Comparison of ENCODE assay signal across 1 cellular context in genomic region chr2:215420471-215420935, GRCh38.
TF ChIP-seq lines count a peak whose summit lies in the region.

No MANE protein-coding gene starts in this region.

TF ChIP-seq in HepG2, 621 proteins besides CTCF, POLR2A, EP300 and RAD21 (continued from another document and continues in another):
- TF ChIP-seq ETV5 (CRISPR knock-in tag; IDR thresholded peaks at IDR 0.05; ENCODE audit: borderline replicate concordance) = peak; percentile 73
- TF ChIP-seq ZNF891 (CRISPR knock-in tag; IDR thresholded peaks at IDR 0.05) = no peak
- TF ChIP-seq ZNF550 (CRISPR knock-in tag; IDR thresholded peaks at IDR 0.05; ENCODE audit: borderline replicate concordance) = no peak
- no peak for TF ChIP-seq ZSCAN22 (CRISPR knock-in tag; IDR thresholded peaks at IDR 0.05)
- TF ChIP-seq ATRX (CRISPR knock-in tag; IDR thresholded peaks at IDR 0.05; ENCODE audit: borderline replicate concordance) = no peak
- TF ChIP-seq HMGXB4 (CRISPR knock-in tag; IDR thresholded peaks at IDR 0.05; ENCODE audit: borderline replicate concordance in 1 of 2, low read depth in 1 of 2) = no peak
- no peak for TF ChIP-seq ZNF124 (CRISPR knock-in tag; IDR thresholded peaks at IDR 0.05)
- 0 out of 2 replicates have a peak, but pooled peaks have one; percentile 15 for TF ChIP-seq HNF1A (IDR thresholded peaks at IDR 0.05; ENCODE audit: low read depth)
- TF ChIP-seq HNF1A (CRISPR knock-in tag; IDR thresholded peaks at IDR 0.05; ENCODE audit: borderline replicate concordance) = no peak
- TF ChIP-seq ELF3 (CRISPR knock-in tag; IDR thresholded peaks at IDR 0.05) = peak; percentile 41; the same call in 1 of the 2 replicates
- peak; percentile 97 for TF ChIP-seq RBM22 (optimal IDR thresholded peaks at IDR 0.05; ENCODE audit: low read length)
- TF ChIP-seq SMARCE1 (IDR thresholded peaks at IDR 0.05; ENCODE audit: borderline replicate concordance) = no peak
- peak; percentile 45 for TF ChIP-seq ZNF574 (CRISPR knock-in tag; IDR thresholded peaks at IDR 0.05)
- TF ChIP-seq ERF (CRISPR knock-in tag; IDR thresholded peaks at IDR 0.05) = peak; percentile 82
- TF ChIP-seq KMT2A (CRISPR knock-in tag; IDR thresholded peaks at IDR 0.05) = peak; percentile 61; the same call in 1 of the 2 replicates
- TF ChIP-seq KDM3A (CRISPR knock-in tag; IDR thresholded peaks at IDR 0.05; ENCODE audit: low read depth) = peak; percentile 46; the same call in 1 of the 2 replicates
- no peak for TF ChIP-seq KLF12 (CRISPR knock-in tag; IDR thresholded peaks at IDR 0.05; ENCODE audit: borderline replicate concordance)
- TF ChIP-seq MED1 (CRISPR knock-in tag; IDR thresholded peaks at IDR 0.05) = peak; percentile 94
- no peak for TF ChIP-seq HIVEP1 (CRISPR knock-in tag; IDR thresholded peaks at IDR 0.05)
- no peak for TF ChIP-seq GFI1 (CRISPR knock-in tag; IDR thresholded peaks at IDR 0.05; ENCODE audit: borderline replicate concordance)
- TF ChIP-seq TOPORS (CRISPR knock-in tag; IDR thresholded peaks at IDR 0.05) = no peak
- 0 out of 2 replicates have a peak, but pooled peaks have one; percentile 32 for TF ChIP-seq SATB2 (CRISPR knock-in tag; IDR thresholded peaks at IDR 0.05)
- no peak for TF ChIP-seq ZNF883 (CRISPR knock-in tag; IDR thresholded peaks at IDR 0.05; ENCODE audit: not compliant biosample characterization)
- no peak for TF ChIP-seq MXD1 (CRISPR knock-in tag; IDR thresholded peaks at IDR 0.05)
- TF ChIP-seq ZNF274 (CRISPR knock-in tag; IDR thresholded peaks at IDR 0.05) = no peak
- TF ChIP-seq DNMT3B (CRISPR knock-in tag; conservative IDR thresholded peaks at IDR 0.05) = no peak
- TF ChIP-seq MAX (IDR thresholded peaks at IDR 0.05) = peak; percentile 95
- TF ChIP-seq GABPA (IDR thresholded peaks at IDR 0.05; ENCODE audit: low read depth, low read length) = no peak
- no peak; the same call in 1 of the 2 replicates for TF ChIP-seq GABPA (CRISPR knock-in tag; IDR thresholded peaks at IDR 0.05; ENCODE audit: low read depth)
- TF ChIP-seq ZMYM3 (CRISPR knock-in tag; IDR thresholded peaks at IDR 0.05) = no peak; the same call in 1 of the 2 replicates
- peak; percentile 93 for TF ChIP-seq HOXA3 (CRISPR knock-in tag; IDR thresholded peaks at IDR 0.05)
- no peak for TF ChIP-seq NFYB (CRISPR knock-in tag; IDR thresholded peaks at IDR 0.05)
- no peak for TF ChIP-seq THAP9 (CRISPR knock-in tag; IDR thresholded peaks at IDR 0.05; ENCODE audit: borderline replicate concordance)
- TF ChIP-seq SSRP1 (CRISPR knock-in tag; IDR thresholded peaks at IDR 0.05) = no peak
- TF ChIP-seq IKZF1 (IDR thresholded peaks at IDR 0.05) = no peak
- TF ChIP-seq TEAD3 (CRISPR knock-in tag; optimal IDR thresholded peaks at IDR 0.05; ENCODE audit: borderline replicate concordance) = peak; percentile 97
- no peak for TF ChIP-seq TAF1 (CRISPR knock-in tag; IDR thresholded peaks at IDR 0.05)
- no peak for TF ChIP-seq ATAD3A (CRISPR knock-in tag; IDR thresholded peaks at IDR 0.05)
- peak; percentile 76 for TF ChIP-seq NR2F6 (IDR thresholded peaks at IDR 0.05)
- peak; percentile 84 for TF ChIP-seq NR2F6 (CRISPR knock-in tag; IDR thresholded peaks at IDR 0.05)
- TF ChIP-seq ETV6 (CRISPR knock-in tag; conservative IDR thresholded peaks at IDR 0.05) = no peak
- no peak for TF ChIP-seq ZNF276 (CRISPR knock-in tag; IDR thresholded peaks at IDR 0.05; ENCODE audit: low read depth)
- TF ChIP-seq U2AF1 (optimal IDR thresholded peaks at IDR 0.05; ENCODE audit: low read depth, low read length) = no peak
- TF ChIP-seq ZNF878 (CRISPR knock-in tag; IDR thresholded peaks at IDR 0.05) = peak; percentile 94
- peak; percentile 54; the same call in 1 of the 2 replicates for TF ChIP-seq DRAP1 (CRISPR knock-in tag; IDR thresholded peaks at IDR 0.05)
- TF ChIP-seq ZNF775 (CRISPR knock-in tag; IDR thresholded peaks at IDR 0.05; ENCODE audit: borderline replicate concordance) = no peak; the same call in 1 of the 2 replicates
- TF ChIP-seq MYC (CRISPR knock-in tag; IDR thresholded peaks at IDR 0.05; ENCODE audit: borderline replicate concordance) = peak; percentile 39; the same call in 1 of the 2 replicates
- TF ChIP-seq IRF1 (CRISPR knock-in tag; IDR thresholded peaks at IDR 0.05; ENCODE audit: low read depth) = no peak
- TF ChIP-seq UBTF (CRISPR knock-in tag; IDR thresholded peaks at IDR 0.05) = no peak
